8 cellular contexts compared by ENCODE assay signal in the genomic region with DNA sequence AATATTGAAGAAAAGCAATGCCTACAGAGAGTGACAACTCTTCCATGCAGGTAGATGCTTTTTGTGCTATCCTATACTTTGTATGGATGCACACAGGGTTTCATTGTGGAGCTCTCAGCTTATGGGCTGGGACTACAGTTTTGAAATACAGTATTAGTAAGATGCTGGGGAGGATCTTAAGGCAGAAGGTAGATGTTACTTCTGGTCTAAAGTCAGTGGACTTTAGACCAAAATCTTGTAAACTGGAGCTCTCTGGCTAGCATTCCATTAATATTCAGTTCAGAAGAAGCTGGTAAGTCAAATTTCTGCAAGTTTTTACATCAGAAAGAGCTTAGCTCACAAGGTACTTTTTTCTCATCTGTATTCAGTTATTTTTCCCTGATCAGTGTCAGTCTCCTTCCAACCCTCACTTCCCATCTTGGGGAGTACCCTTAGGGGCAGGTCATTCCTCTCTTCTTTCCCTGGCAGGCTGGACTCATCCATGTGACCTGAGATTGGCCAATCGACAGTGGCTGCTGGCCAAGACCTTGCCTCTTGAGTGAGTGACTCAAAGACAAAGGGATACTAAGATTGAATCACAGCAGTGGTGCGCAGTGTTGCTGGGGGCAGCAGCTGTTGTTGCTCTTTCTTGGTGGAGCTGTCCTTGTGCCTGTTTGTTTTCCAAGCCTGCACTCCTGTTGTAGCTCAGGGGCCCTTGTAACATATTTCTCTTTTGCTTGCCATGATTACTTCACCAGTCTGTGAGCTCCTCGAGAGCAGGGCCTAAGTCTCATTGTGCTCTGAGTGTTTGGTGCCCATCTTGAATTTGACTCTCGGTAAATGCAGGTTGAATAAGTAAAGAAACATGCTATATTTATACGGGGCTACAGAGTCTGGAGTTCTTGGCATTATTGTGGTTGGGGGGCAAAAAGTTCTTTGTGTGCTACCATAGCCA. TPM values are rescaled to one million over a fixed set of nuclear protein-coding genes. Genes with fewer than 3 reads are reported as not detected.
DNase-seq lines count a peak whose midpoint lies in the region; ATAC-seq lines count a peak whose summit lies in the region.

No MANE protein-coding gene starts in this region.

- no peaks in the 10 kb centered on the region for H3K9me3 ChIP-seq in stomach smooth muscle (ENCODE audit: control insufficient read depth in 2 of 2, low read length in 2 of 2)

- peak overlapping the region; percentile 80 for H3K27ac ChIP-seq in stomach smooth muscle (ENCODE audit: low read length)

- DNase-seq in stimulated activated CD4-positive, alpha-beta T cell treated with anti-CD3 and anti-CD28 coated beads, Interleukin-12 subunit alpha, Interleukin-12 subunit beta, amount 100 ng/mL, for 24 hours (ENCODE audit: low read depth in 2 of 2) = peak; percentile 14 to 32
- DNase-seq in stimulated activated CD4-positive, alpha-beta T cell treated with anti-CD3 and anti-CD28 coated beads, Interleukin-12 subunit alpha, Interleukin-12 subunit beta, amount 100 ng/mL, for 4 hours = no peak
- DNase-seq in NCI-H510A (lab: John Stamatoyannopoulos, UW) = peak; percentile 16
- peak; percentile 46 for DNase-seq in activated T-cell treated with anti-CD3 and anti-CD28 coated beads, Interleukin-2, amount 50 U/mL, for 1 hour
- DNase-seq in fibroblast of gingiva (ENCODE audit: low read depth) = peak; percentile 99
- DNase-seq in myocyte (ENCODE audit: low read depth) = peak; percentile 100

- no peaks in the 10 kb centered on the region for H3K36me3 ChIP-seq in stomach smooth muscle (ENCODE audit: control insufficient read depth in 2 of 2, insufficient read depth in 2 of 2, low read length in 2 of 2)

- peak overlapping the region in 1 of 2 donors; percentile 21 for H3K9ac ChIP-seq in stomach smooth muscle (ENCODE audit: low read length in 2 of 2)

- no peak overlapping the region for H3K4me3 ChIP-seq in stomach smooth muscle (ENCODE audit: low read length in 2 of 2)

- peaks cover 28% of the 10 kb centered on the region for H3K4me1 ChIP-seq in stomach smooth muscle (ENCODE audit: control insufficient read depth, insufficient read depth, low read length)

- no peaks in the 10 kb centered on the region for H3K27me3 ChIP-seq in stomach smooth muscle (ENCODE audit: control insufficient read depth in 1 of 2, insufficient read depth in 2 of 2, low read length in 2 of 2)

- ATAC-seq in HG03159 (IDR thresholded peaks at IDR 0.05; ENCODE audit: unreplicated experiment) = no peak

RNA-seq across cellular contexts. Expression of a gene that starts 2.8 kb away (rescaled TPM):
- total RNA-seq in myocyte = 27.1 and 28.5 TPM in 2 replicates
- polyA plus RNA-seq in myocyte (2012) = 25.1 TPM

RNA-seq across cellular contexts. Expression of a gene that starts 26.9 kb away (rescaled TPM):
- 218 and 242 TPM in 2 replicates for total RNA-seq in myocyte
- 147 TPM for polyA plus RNA-seq in myocyte (2012)
